ENCODE assay signal across 22 cellular contexts in the genomic region with DNA sequence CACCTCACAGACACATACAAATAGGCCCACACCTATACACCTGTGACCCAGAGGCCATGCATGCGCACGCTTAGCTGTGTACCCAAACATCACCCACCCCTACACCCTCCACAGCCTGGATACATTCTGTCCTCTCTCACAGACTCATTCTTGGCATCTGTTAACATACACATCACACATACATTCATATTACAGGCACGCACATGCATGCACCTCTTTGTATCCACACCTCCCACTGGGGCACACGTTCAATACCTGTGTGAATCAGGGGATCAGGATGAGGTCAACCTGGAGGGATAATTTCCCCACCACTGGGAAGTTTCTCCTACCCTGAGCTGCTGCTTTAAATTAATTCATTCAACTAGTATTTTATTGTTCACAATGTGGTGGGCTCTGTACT. TPM values are rescaled to one million over a fixed set of nuclear protein-coding genes. Genes with fewer than 3 reads are reported as not detected.
DNase-seq lines count a peak whose midpoint lies in the region; ATAC-seq, FAIRE-seq and TF ChIP-seq lines count a peak whose summit lies in the region.
"Had no signal": no experiment of that assay in that cellular context is flagged by ENCODE, and none has a peak within 500 bp of the region (broad histone marks: within the 10 kb centered on the region; RNA-seq: fewer than 3 reads in every experiment).

No MANE protein-coding gene starts in this region.

- intact Hi-C loops in Right ventricle myocardium superior (cut with DNase I) (loop anchor here (5.0 kb wide), 1 partner anchor 361 kb away; no protein-coding TSS in a partner anchor), left ventricle myocardium superior (cut with micrococcal nuclease) (no loop called here)

- DNase-seq in Right ventricle myocardium superior (peak; percentile 10), left ventricle myocardium superior (no peak), bronchial epithelial cell (ENCODE audit: low read depth) (peak; percentile 59), epithelial cell of esophagus (ENCODE audit: low read depth) (peak; percentile 72), immature natural killer cell (no peak)
- DNase-seq in activated naive CD8-positive, alpha-beta T cell treated with anti-CD3 and anti-CD28 coated beads, Interleukin-2, amount 50 U/mL, for 24 hours, result no peak
- DNase-seq: AML-193; Caco-2; Calu3; CD4-positive, alpha-beta T cell; CD8-positive, alpha-beta T cell; DMS79 treated with DMSO at 0.1 percent for 48 hours; GF-D8 had no signal

- H3K27ac Mint-ChIP-seq in activated naive CD8-positive, alpha-beta T cell treated with anti-CD3 and anti-CD28 coated beads, Interleukin-2, amount 50 U/mL, for 24 hours, result no peak overlapping the region
- H3K27ac Mint-ChIP-seq in immature natural killer cell, result no peak overlapping the region
- H3K27ac Mint-ChIP-seq: B cell; CD4-positive, alpha-beta T cell; CD8-positive, alpha-beta T cell had no signal

- no peak for TF ChIP-seq CTCF in bronchial epithelial cell (IDR thresholded peaks at IDR 0.05; ENCODE audit: insufficient read depth, low read length, severe bottlenecking)
- no peak for TF ChIP-seq CTCF in epithelial cell of esophagus (IDR thresholded peaks at IDR 0.05; ENCODE audit: insufficient read depth, low read depth, low read length, missing control alignments)

- no peaks in the 10 kb centered on the region for H3K36me3 ChIP-seq in bronchial epithelial cell (ENCODE audit: control insufficient read depth, insufficient read depth, low read length)
- H3K36me3 ChIP-seq: BLaER1 treated with 17β-estradiol and CSF1 and Interleukin-3, amounts not matched to agents 10 nM and 100 nM had no signal

- H3K4me1 Mint-ChIP-seq in activated naive CD8-positive, alpha-beta T cell treated with anti-CD3 and anti-CD28 coated beads, Interleukin-2, amount 50 U/mL, for 24 hours, result peaks cover 15% of the 10 kb centered on the region
- peaks cover 11 to 17% of the 10 kb centered on the region in 2 donors for H3K4me1 Mint-ChIP-seq in immature natural killer cell

- H3K4me3 ChIP-seq in bronchial epithelial cell (ENCODE audit: low read depth, low read length), result no peak overlapping the region
- H3K4me3 ChIP-seq in epithelial cell of esophagus (ENCODE audit: low read length), result no peak overlapping the region
- H3K4me3 ChIP-seq: A549; BLaER1 treated with 17β-estradiol and CSF1 and Interleukin-3, amounts not matched to agents 10 nM and 100 nM had no signal

- no peaks in the 10 kb centered on the region for H3K36me3 Mint-ChIP-seq in activated naive CD8-positive, alpha-beta T cell treated with anti-CD3 and anti-CD28 coated beads, Interleukin-2, amount 50 U/mL, for 24 hours (ENCODE audit: low read depth)
- H3K36me3 Mint-ChIP-seq in immature natural killer cell, result no peaks in the 10 kb centered on the region
- H3K36me3 Mint-ChIP-seq: CD8-positive, alpha-beta T cell had no signal

- H3K27me3 ChIP-seq in bronchial epithelial cell (ENCODE audit: control insufficient read depth, insufficient read depth, low read length), result no peaks in the 10 kb centered on the region
- H3K27me3 ChIP-seq: BLaER1 treated with 17β-estradiol and CSF1 and Interleukin-3, amounts not matched to agents 10 nM and 100 nM had no signal

- peaks cover 5% of the 10 kb centered on the region for H3K27me3 Mint-ChIP-seq in activated naive CD8-positive, alpha-beta T cell treated with anti-CD3 and anti-CD28 coated beads, Interleukin-2, amount 50 U/mL, for 24 hours
- H3K27me3 Mint-ChIP-seq in immature natural killer cell (ENCODE audit: low read depth in 3 of 3), result peaks cover 0 to 8% (median 3%) of the 10 kb centered on the region in 3 donors
- H3K27me3 Mint-ChIP-seq: B cell; CD4-positive, alpha-beta T cell had no signal

- FAIRE-seq in bronchial epithelial cell (lab: Jason Lieb, UNC), result no peak
- FAIRE-seq: A549, D721Med, G401.6, GM12891, GM19239 had no signal

- ATAC-seq in Right ventricle myocardium superior (ENCODE audit: poor library complexity) (no peak), left ventricle myocardium superior (no peak), esophagus mucosa (peak; percentile 77), HG02610 (IDR thresholded peaks at IDR 0.05; ENCODE audit: unreplicated experiment) (no peak)
- ATAC-seq in activated naive CD8-positive, alpha-beta T cell treated with anti-CD3 and anti-CD28 coated beads, Interleukin-2, amount 50 U/mL, for 24 hours, result no peak
- ATAC-seq: A549; CD8-positive, alpha-beta T cell had no signal

- no peak overlapping the region for H3K4me3 Mint-ChIP-seq in activated naive CD8-positive, alpha-beta T cell treated with anti-CD3 and anti-CD28 coated beads, Interleukin-2, amount 50 U/mL, for 24 hours
- H3K4me3 Mint-ChIP-seq in immature natural killer cell, result no peak overlapping the region
- H3K4me3 Mint-ChIP-seq: B cell; CD4-positive, alpha-beta T cell; CD8-positive, alpha-beta T cell had no signal

- H3K9me3 Mint-ChIP-seq in activated naive CD8-positive, alpha-beta T cell treated with anti-CD3 and anti-CD28 coated beads, Interleukin-2, amount 50 U/mL, for 24 hours, result no peaks in the 10 kb centered on the region
- H3K9me3 Mint-ChIP-seq in immature natural killer cell, result no peaks in the 10 kb centered on the region
- H3K9me3 Mint-ChIP-seq: CD4-positive, alpha-beta T cell; CD8-positive, alpha-beta T cell had no signal

RNA-seq across cellular contexts. Expression of a gene that starts 35.6 kb away (rescaled TPM):
- 24.0 TPM for total RNA-seq in Right ventricle myocardium superior
- 24.9 TPM for total RNA-seq in left ventricle myocardium superior
- 21.6 and 28.9 TPM in 2 replicates for total RNA-seq in bronchial epithelial cell
- 33.0 TPM for total RNA-seq in esophagus mucosa
- polyA plus RNA-seq in immature natural killer cell, result 10 to 100 TPM; 39.7 to 88.9 (median 59.4) TPM

Comparison
In these comparisons a context has a peak if more than half of its experiments do, and no peak if none do; other contexts are left out.
1. DNase-seq: peak in Right ventricle myocardium superior (single experiment), bronchial epithelial cell (single experiment) and epithelial cell of esophagus (single experiment); none in left ventricle myocardium superior (single experiment), activated naive CD8-positive, alpha-beta T cell treated with anti-CD3 and anti-CD28 coated beads, Interleukin-2, amount 50 U/mL, for 24 hours (single experiment) and immature natural killer cell (0 of 3).